ENCODE assay signal across 8 cellular contexts in the genomic region with DNA sequence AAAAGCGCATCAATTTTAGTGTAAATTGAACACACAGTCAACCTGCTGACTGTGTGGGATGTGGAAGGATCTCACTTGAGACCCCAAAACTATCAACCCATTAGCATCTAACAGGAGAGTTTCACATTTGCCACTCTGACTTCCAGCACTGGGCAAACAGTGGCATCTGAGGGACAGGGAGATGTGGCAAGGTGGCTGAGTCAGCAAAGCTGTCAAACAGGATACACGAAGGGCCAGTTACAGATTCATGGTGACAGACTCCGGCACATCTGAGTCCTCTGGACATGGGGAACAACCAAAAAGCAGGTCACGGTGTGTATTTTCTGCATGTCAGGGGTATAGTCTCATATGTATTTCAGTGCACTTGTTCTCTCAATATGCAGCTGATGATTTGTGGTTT.
"Had no signal": no experiment of that assay in that cellular context is flagged by ENCODE, and none has a peak within 500 bp of the region (broad histone marks: within the 10 kb centered on the region; RNA-seq: fewer than 3 reads in every experiment).

No MANE protein-coding gene starts in this region.

- FAIRE-seq: H1, H54, K562 had no signal

- H3K4me1 Mint-ChIP-seq: GM23338, H9 had no signal

- H3K4me3 Mint-ChIP-seq: GM23338, H9 had no signal

- H2AFZ ChIP-seq: GM23338 had no signal

- H3K4me2 ChIP-seq: GM23338 had no signal

- DNase-seq: H9, HCEC 1CT, IMR-90 had no signal

- H3K4me3 ChIP-seq: GM23338, K562 had no signal

- ATAC-seq: GM23338, K562 had no signal

- H3K27ac Mint-ChIP-seq: GM23338, H9 had no signal

- H3K27ac ChIP-seq: HL-60 had no signal
